In the genomic region with DNA sequence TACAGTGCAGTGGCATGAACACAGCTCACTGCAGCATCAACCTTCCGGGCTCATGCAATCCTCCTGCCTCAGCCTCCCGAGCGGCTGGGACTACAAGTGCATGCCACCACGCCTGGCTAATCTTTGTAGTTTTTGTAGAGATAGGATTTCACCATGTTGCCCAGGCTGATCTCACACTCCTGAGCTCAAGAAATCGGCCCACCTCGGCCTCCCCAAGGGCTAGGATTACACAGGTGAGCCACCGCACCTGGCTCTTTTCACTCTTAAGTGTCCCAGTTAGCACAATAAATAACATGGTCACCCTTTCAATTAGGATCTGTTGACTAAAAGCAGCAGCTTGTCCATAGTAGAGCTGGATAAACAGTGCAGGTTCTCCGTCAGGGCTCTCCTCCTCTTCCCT, we compare ENCODE assay signal across 1 cellular context.
TF ChIP-seq lines count a peak whose summit lies in the region.

No MANE protein-coding gene starts in this region.

TF ChIP-seq in HCT116, 20 proteins besides CTCF, POLR2A, EP300 and RAD21 (continued from another document):
- no peak for TF ChIP-seq SIN3A (IDR thresholded peaks at IDR 0.05; ENCODE audit: low read depth)
